12 cellular contexts compared by ENCODE assay signal in genomic region chr3:3201584-3201983, GRCh38. TPM values are rescaled to one million over a fixed set of nuclear protein-coding genes. Genes with fewer than 3 reads are reported as not detected.
DNase-seq lines count a peak whose midpoint lies in the region; ATAC-seq and TF ChIP-seq lines count a peak whose summit lies in the region.
"Had no signal": no experiment of that assay in that cellular context is flagged by ENCODE, and none has a peak within 500 bp of the region (broad histone marks: within the 10 kb centered on the region; RNA-seq: fewer than 3 reads in every experiment).

No MANE protein-coding gene starts in this region.

- peaks cover 14% of the 10 kb centered on the region for H3F3A ChIP-seq in MM.1S (ENCODE audit: insufficient read depth, low read length)

- no peaks in the 10 kb centered on the region for H3K36me3 Mint-ChIP-seq in activated CD4-positive, alpha-beta memory T cell treated with anti-CD3 and anti-CD28 coated beads, Interleukin-2, amount 10 ng/mL, durations not matched to agents 7 days and 5 days (ENCODE audit: low read depth)

- H3K36me3 ChIP-seq in MM.1S (replicated peaks; ENCODE audit: insufficient read depth, low read length), result no peaks in the 10 kb centered on the region

- POLR2A ChIA-PET in activated CD4-positive, alpha-beta memory T cell treated with anti-CD3 and anti-CD28 coated beads, Interleukin-2, amount 10 ng/mL, durations not matched to agents 7 days and 5 days (lab: Charles Lee), result no interaction called here

- H3K9me2 ChIP-seq in MM.1S (replicated peaks; ENCODE audit: insufficient read depth, low read length), result no peaks in the 10 kb centered on the region

- no peaks in the 10 kb centered on the region for H3K27me3 ChIP-seq in MM.1S (replicated peaks; ENCODE audit: insufficient read depth, low read length)

- no peaks in the 10 kb centered on the region for H3K9me3 ChIP-seq in MM.1S (replicated peaks; ENCODE audit: insufficient read depth, low read length)

- H3K27ac ChIP-seq in MM.1S (ENCODE audit: low read length), result peak overlapping the region; percentile 46; the same call in 1 of the 2 replicates
- H3K27ac ChIP-seq: epithelial cell of prostate had no signal

- no peaks in the 10 kb centered on the region for H3K9me3 Mint-ChIP-seq in activated CD4-positive, alpha-beta memory T cell treated with anti-CD3 and anti-CD28 coated beads, Interleukin-2, amount 10 ng/mL, durations not matched to agents 7 days and 5 days

- no peak overlapping the region for H3K4me3 Mint-ChIP-seq in activated CD4-positive, alpha-beta memory T cell treated with anti-CD3 and anti-CD28 coated beads, Interleukin-2, amount 10 ng/mL, durations not matched to agents 7 days and 5 days
- H3K4me3 Mint-ChIP-seq: WTC11 had no signal

- ATAC-seq in GM19397 (IDR thresholded peaks at IDR 0.05; ENCODE audit: unreplicated experiment) (peak; percentile 83), HG02885 (IDR thresholded peaks at IDR 0.05; ENCODE audit: poor library complexity, unreplicated experiment) (peak; percentile 97)

- peaks cover 10% of the 10 kb centered on the region for H3K4me1 ChIP-seq in MM.1S (ENCODE audit: low read length)

- H3K4me3 ChIP-seq in GM12865 (ENCODE audit: low read depth, low read length) (no peak overlapping the region), MM.1S (ENCODE audit: low read length) (peak overlapping the region; percentile 24; the same call in 1 of the 2 replicates)

- H4K20me1 ChIP-seq in MM.1S (ENCODE audit: insufficient read depth, low read length), result no peaks in the 10 kb centered on the region

- DNase-seq in GM12865 (ENCODE audit: low read depth), result peak; percentile 74
- DNase-seq in MM.1S, result peak; percentile 90
- no peak for DNase-seq in activated CD4-positive, alpha-beta memory T cell treated with anti-CD3 and anti-CD28 coated beads, Interleukin-2, amount 10 ng/mL, durations not matched to agents 7 days and 5 days
- DNase-seq in iPS-NIHi11 (ENCODE audit: low spot score), result no peak
- no peak for DNase-seq in retina
- no peak for DNase-seq in LoVo (ENCODE audit: low spot score)
- DNase-seq: amniotic stem cell had no signal

- no peaks in the 10 kb centered on the region for H3K79me2 ChIP-seq in MM.1S (ENCODE audit: low read length)

- peaks cover 14% of the 10 kb centered on the region for H3K4me1 Mint-ChIP-seq in activated CD4-positive, alpha-beta memory T cell treated with anti-CD3 and anti-CD28 coated beads, Interleukin-2, amount 10 ng/mL, durations not matched to agents 7 days and 5 days
- H3K4me1 Mint-ChIP-seq: WTC11 had no signal

- H3K27ac Mint-ChIP-seq in activated CD4-positive, alpha-beta memory T cell treated with anti-CD3 and anti-CD28 coated beads, Interleukin-2, amount 10 ng/mL, durations not matched to agents 7 days and 5 days, result no peak overlapping the region
- H3K27ac Mint-ChIP-seq: progenitor cell of endocrine pancreas, WTC11 had no signal

- H3K9ac ChIP-seq in MM.1S (ENCODE audit: low read length), result no peak overlapping the region

- CTCF ChIA-PET in activated CD4-positive, alpha-beta memory T cell treated with anti-CD3 and anti-CD28 coated beads, Interleukin-2, amount 10 ng/mL, durations not matched to agents 7 days and 5 days (lab: Charles Lee), result interaction anchor here (1.0 to 3.9 kb wide), 8 partner anchors 9 to 1091 kb away, joined by 4 to 32 read pairs (median 15); no protein-coding TSS in a partner anchor

- TF ChIP-seq CTCF in GM12865 (IDR thresholded peaks at IDR 0.05; ENCODE audit: insufficient read depth, low read depth, low read length, missing control alignments) (no peak), MM.1S (IDR thresholded peaks at IDR 0.05; ENCODE audit: low read length) (no peak)

- peaks cover 5% of the 10 kb centered on the region for H3K27me3 Mint-ChIP-seq in activated CD4-positive, alpha-beta memory T cell treated with anti-CD3 and anti-CD28 coated beads, Interleukin-2, amount 10 ng/mL, durations not matched to agents 7 days and 5 days

- H2AFZ ChIP-seq in MM.1S (ENCODE audit: low read length), result peak overlapping the region; percentile 35; the same call in 1 of the 2 replicates

- H3K4me2 ChIP-seq in MM.1S (ENCODE audit: low read depth, low read length), result peak overlapping the region; percentile 65

RNA-seq across cellular contexts. Expression of gene CRBN, which starts 22.1 kb away (rescaled TPM):
- total RNA-seq in activated CD4-positive, alpha-beta memory T cell treated with anti-CD3 and anti-CD28 coated beads, Interleukin-2, amount 10 ng/mL, durations not matched to agents 7 days and 5 days, result 10 to 100 TPM; 62.8 to 74.4 TPM

Comparison
In these comparisons a context has a peak if more than half of its experiments do, and no peak if none do; other contexts are left out.
1. DNase-seq: peak in GM12865 (single experiment) and MM.1S (single experiment); none in activated CD4-positive, alpha-beta memory T cell treated with anti-CD3 and anti-CD28 coated beads, Interleukin-2, amount 10 ng/mL, durations not matched to agents 7 days and 5 days (single experiment), iPS-NIHi11 (single experiment), retina (single experiment) and LoVo (single experiment).